ENCODE assay signal across 8 cellular contexts in the genomic region with DNA sequence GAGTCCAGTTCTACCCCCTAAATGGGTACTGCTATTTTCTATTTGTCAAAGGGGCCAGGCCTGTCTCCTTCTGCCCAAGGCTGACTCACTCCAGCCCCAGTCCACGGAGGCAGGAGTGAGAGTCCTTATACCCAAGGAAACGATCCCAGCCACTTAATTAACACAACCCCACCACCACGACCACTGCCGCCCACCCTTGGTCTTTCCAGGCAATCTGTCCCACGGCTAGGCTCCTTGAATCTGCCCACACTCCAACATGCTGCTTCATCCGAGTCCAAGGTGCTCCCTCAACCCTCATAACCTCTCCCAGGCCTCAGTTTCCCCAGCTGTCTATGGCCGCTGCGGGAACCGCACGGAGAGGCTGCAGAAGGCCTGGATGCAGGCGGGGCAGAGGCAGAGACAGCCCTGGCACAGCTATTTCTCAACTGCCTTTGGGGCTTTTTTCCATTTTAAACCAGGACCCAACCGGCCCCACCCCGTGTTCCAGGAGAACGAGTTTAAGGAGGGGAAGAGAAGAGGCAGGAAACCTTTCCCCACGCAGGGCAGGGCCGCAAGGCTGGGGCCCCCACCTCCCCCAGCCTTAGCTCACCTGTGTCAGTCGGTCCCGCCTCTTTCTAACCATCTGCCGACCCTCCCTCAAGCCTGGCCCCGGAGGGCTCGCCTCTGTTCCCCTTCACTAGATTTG. TPM values are rescaled to one million over a fixed set of nuclear protein-coding genes. Genes with fewer than 3 reads are reported as not detected.
A peak's percentile ranks its signal among the peaks of the same experiment; 100 is the strongest.
DNase-seq lines count a peak whose midpoint lies in the region; ATAC-seq and TF ChIP-seq lines count a peak whose summit lies in the region.

No MANE protein-coding gene starts in this region.

- DNase-seq in mucosa of descending colon (peak in 1 of 3 donors; percentile 58), GOT3 (lab: John Stamatoyannopoulos, UW) (no peak), NCI-H510A (lab: John Stamatoyannopoulos, UW) (no peak), SK-N-DZ (ENCODE audit: low spot score) (no peak)

- H3K4me1 Mint-ChIP-seq in dendritic cell treated with granulocyte-macrophage colony-stimulating factor and Interleukin-4, amounts not matched to agents 40 ng/mL and 50 ng/mL, for 4 days (ENCODE audit: low read depth) = peaks cover 31% of the 10 kb centered on the region

- H3K27ac ChIP-seq in 22Rv1 (peak overlapping the region; percentile 86), HUES6 (ENCODE audit: low read depth, low read length) (no peak overlapping the region)

- ATAC-seq in mucosa of descending colon (peak; percentile 49), GM18868 (IDR thresholded peaks at IDR 0.05; ENCODE audit: unreplicated experiment) (no peak)

- H3K9me3 ChIP-seq in HUES6 (ENCODE audit: control insufficient read depth, insufficient read depth, low read depth, low read length) = peaks cover 4% of the 10 kb centered on the region; the same call in 1 of the 2 replicates
- no peaks in the 10 kb centered on the region for H3K9me3 ChIP-seq in mucosa of descending colon

- H3K27me3 ChIP-seq in HUES6 (ENCODE audit: control insufficient read depth, insufficient read depth, low read length) = no peaks in the 10 kb centered on the region

- H3K4me1 ChIP-seq in HUES6 (ENCODE audit: control insufficient read depth, insufficient read depth, low read length) (peaks cover 7% of the 10 kb centered on the region; the same call in 1 of the 2 replicates), mucosa of descending colon (ENCODE audit: low read depth) (peaks cover 16% of the 10 kb centered on the region)

- peak overlapping the region; percentile 55 for H3K9ac ChIP-seq in HUES6 (ENCODE audit: low read length)

- H3K9me3 Mint-ChIP-seq in dendritic cell treated with granulocyte-macrophage colony-stimulating factor and Interleukin-4, amounts not matched to agents 40 ng/mL and 50 ng/mL, for 4 days = no peaks in the 10 kb centered on the region

- H3K4me3 ChIP-seq in HUES6 (ENCODE audit: low read depth, low read length) (peak overlapping the region; percentile 79), mucosa of descending colon (peak overlapping the region; percentile 67)

- no peaks in the 10 kb centered on the region for H3K27me3 Mint-ChIP-seq in dendritic cell treated with granulocyte-macrophage colony-stimulating factor and Interleukin-4, amounts not matched to agents 40 ng/mL and 50 ng/mL, for 4 days

- peaks cover 53% of the 10 kb centered on the region for H3K36me3 Mint-ChIP-seq in dendritic cell treated with granulocyte-macrophage colony-stimulating factor and Interleukin-4, amounts not matched to agents 40 ng/mL and 50 ng/mL, for 4 days (ENCODE audit: low read depth)

- intact Hi-C loops in dendritic cell treated with granulocyte-macrophage colony-stimulating factor and Interleukin-4, amounts not matched to agents 40 ng/mL and 50 ng/mL, for 4 days (cut with micrococcal nuclease) = no loop called here
- intact Hi-C loops in mucosa of descending colon (cut with DNase I, micrococcal nuclease) = no loop called here

- TF ChIP-seq CTCF in 22Rv1 (IDR thresholded peaks at IDR 0.05) (no peak), mucosa of descending colon (IDR thresholded peaks at IDR 0.05) (no peak)

- H3K4me3 Mint-ChIP-seq in dendritic cell treated with granulocyte-macrophage colony-stimulating factor and Interleukin-4, amounts not matched to agents 40 ng/mL and 50 ng/mL, for 4 days = peak overlapping the region; percentile 98

- peak overlapping the region; percentile 84 for H3K27ac Mint-ChIP-seq in dendritic cell treated with granulocyte-macrophage colony-stimulating factor and Interleukin-4, amounts not matched to agents 40 ng/mL and 50 ng/mL, for 4 days

- H3K36me3 ChIP-seq in HUES6 (ENCODE audit: control insufficient read depth, insufficient read depth, low read length) = peaks cover 27% of the 10 kb centered on the region
- H3K36me3 ChIP-seq in mucosa of descending colon (ENCODE audit: low read depth) = no peaks in the 10 kb centered on the region

RNA-seq across cellular contexts. Expression of gene RAB3D, which starts 0.7 kb away (rescaled TPM):
- total RNA-seq in mucosa of descending colon = 10 to 100 TPM; 21.0 to 34.9 (median 33.9) TPM
- polyA plus RNA-seq in SK-N-DZ (2014; cell fraction: cytosol; rRNA removed) = 4.5 and 6.4 TPM in 2 replicates
- polyA plus RNA-seq in SK-N-DZ (2014; cell fraction: nucleus; rRNA removed) = 1.8 and 3.1 TPM in 2 replicates

RNA-seq across cellular contexts. Expression of gene TMEM205, which starts 7.4 kb away (rescaled TPM):
- 10 to 100 TPM; 37.3 to 61.8 (median 55.7) TPM for total RNA-seq in mucosa of descending colon
- 185 and 229 TPM in 2 replicates for polyA plus RNA-seq in SK-N-DZ (2014; cell fraction: cytosol; rRNA removed)
- 149 and 192 TPM in 2 replicates for polyA plus RNA-seq in SK-N-DZ (2014; cell fraction: nucleus; rRNA removed)

RNA-seq across cellular contexts. Expression of gene CCDC159, which starts 7.6 kb away (rescaled TPM):
- 10 to 100 TPM; 27.4 to 40.5 (median 38.8) TPM for total RNA-seq in mucosa of descending colon
- 1.7 and 3.4 TPM in 2 replicates for polyA plus RNA-seq in SK-N-DZ (2014; cell fraction: cytosol; rRNA removed)
- polyA plus RNA-seq in SK-N-DZ (2014; cell fraction: nucleus; rRNA removed) = 2.6 and 6.1 TPM in 2 replicates

RNA-seq across cellular contexts. Expression of gene PLPPR2, which starts 16.5 kb away (rescaled TPM):
- 10 to 100 TPM in 1 of 3 donors, 1 to 10 TPM in 2; 5.1 to 32.8 (median 7.4) TPM for total RNA-seq in mucosa of descending colon
- 6.9 and 11.1 TPM in 2 replicates for polyA plus RNA-seq in SK-N-DZ (2014; cell fraction: cytosol; rRNA removed)
- 12.5 and 16.5 TPM in 2 replicates for polyA plus RNA-seq in SK-N-DZ (2014; cell fraction: nucleus; rRNA removed)

RNA-seq across cellular contexts. Expression of gene SWSAP1, which starts 35.8 kb away (rescaled TPM):
- 1 to 10 TPM; 2.5 to 3.4 (median 3.3) TPM for total RNA-seq in mucosa of descending colon
- 0.68 and 3.3 TPM in 2 replicates for polyA plus RNA-seq in SK-N-DZ (2014; cell fraction: cytosol; rRNA removed)
- 1.1 and 1.5 TPM in 2 replicates for polyA plus RNA-seq in SK-N-DZ (2014; cell fraction: nucleus; rRNA removed)
